In the genomic region with DNA sequence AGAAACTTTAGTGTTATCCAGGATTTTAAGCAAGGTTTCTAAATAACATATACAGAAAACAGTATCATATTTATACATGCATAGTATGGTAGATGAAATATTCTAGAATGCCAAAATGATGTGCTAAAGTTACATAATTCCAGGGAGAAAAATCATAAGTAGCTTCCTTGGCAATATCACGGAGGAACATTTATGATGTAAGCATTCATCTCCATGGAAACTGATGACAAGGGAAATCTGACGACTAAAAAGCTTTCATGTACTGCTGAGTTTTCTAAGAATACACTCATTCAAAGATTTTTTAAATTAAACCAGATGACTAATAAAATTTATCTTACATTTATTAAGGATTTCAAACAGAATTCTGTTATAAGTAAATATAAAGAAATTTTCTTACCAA, we compare ENCODE assay signal across 17 cellular contexts. TPM values are rescaled to one million over a fixed set of nuclear protein-coding genes. Genes with fewer than 3 reads are reported as not detected.
DNase-seq lines count a peak whose midpoint lies in the region; ATAC-seq and TF ChIP-seq lines count a peak whose summit lies in the region.
"Had no signal": no experiment of that assay in that cellular context is flagged by ENCODE, and none has a peak within 500 bp of the region (broad histone marks: within the 10 kb centered on the region; RNA-seq: fewer than 3 reads in every experiment).

No MANE protein-coding gene starts in this region.

- H3K4me3 ChIP-seq in endocrine pancreas (ENCODE audit: control insufficient read depth, insufficient read depth, low read length) (peak overlapping the region; percentile 47), lower lobe of right lung (no peak overlapping the region)
- H3K4me3 ChIP-seq: GM12878 had no signal

- DNase-seq in AG08395 (ENCODE audit: low spot score) (peak; percentile 2), LHCN-M2 (ENCODE audit: low read depth) (peak; percentile 7), iris pigment epithelial cell (ENCODE audit: low read depth) (peak; percentile 6), lower lobe of right lung (no peak), DMS53 treated with DMSO at 0.1 percent for 48 hours (lab: John Stamatoyannopoulos, UW; ENCODE audit: unreplicated experiment) (no peak)
- DNase-seq: BE2C, DMS79 treated with DMSO at 0.1 percent for 48 hours, GOT3, Karpas-422, NCI-H187, SHP77 treated with DMSO at 0.1 percent for 48 hours, T-cell had no signal

- no peaks in the 10 kb centered on the region for H3K9me3 ChIP-seq in endocrine pancreas (ENCODE audit: control insufficient read depth, low read length)
- H3K9me3 ChIP-seq in lower lobe of right lung = no peaks in the 10 kb centered on the region
- H3K9me3 ChIP-seq: BE2C had no signal

- H3K4me1 ChIP-seq in endocrine pancreas (ENCODE audit: control insufficient read depth, insufficient read depth, low read length) (peaks cover 4% of the 10 kb centered on the region), lower lobe of right lung (peaks cover 8% of the 10 kb centered on the region)
- H3K4me1 ChIP-seq: BE2C had no signal

- ATAC-seq in lower lobe of right lung = no peak
- no peak for ATAC-seq in GM18870 (IDR thresholded peaks at IDR 0.05; ENCODE audit: unreplicated experiment)
- ATAC-seq: GM12878, HCT116, T-cell had no signal

- H3K36me3 ChIP-seq in endocrine pancreas (ENCODE audit: control insufficient read depth, insufficient read depth, low read length) = no peaks in the 10 kb centered on the region
- peaks cover 8% of the 10 kb centered on the region for H3K36me3 ChIP-seq in lower lobe of right lung

- intact Hi-C loops in lower lobe of right lung (cut with DNase I) = no loop called here

- H3K27me3 ChIP-seq in endocrine pancreas (ENCODE audit: control insufficient read depth, insufficient read depth, low read length) (no peaks in the 10 kb centered on the region), lower lobe of right lung (ENCODE audit: low read depth) (no peaks in the 10 kb centered on the region)
- H3K27me3 ChIP-seq: BE2C had no signal

- H3K27ac ChIP-seq in lower lobe of right lung = no peak overlapping the region
- H3K27ac ChIP-seq: RWPE1 had no signal

- H3K9ac ChIP-seq in endocrine pancreas (ENCODE audit: control insufficient read depth, insufficient read depth, low read length) = no peak overlapping the region

- no peak for TF ChIP-seq CTCF in lower lobe of right lung (IDR thresholded peaks at IDR 0.05)

RNA-seq across cellular contexts. Expression of a gene that starts 4.7 kb away (rescaled TPM):
- 34.6 and 36.3 TPM in 2 replicates for total RNA-seq in LHCN-M2 (2014; rRNA removed)
- 10.7 TPM for polyA plus RNA-seq in LHCN-M2 (2012)
- total RNA-seq in lower lobe of right lung = 5.8 TPM

RNA-seq across cellular contexts. Expression of a gene that starts 29.9 kb away (rescaled TPM):
- 10.6 and 11.5 TPM in 2 replicates for total RNA-seq in LHCN-M2 (2014; rRNA removed)
- polyA plus RNA-seq in LHCN-M2 (2012) = 3.7 TPM
- total RNA-seq in lower lobe of right lung = 5.9 TPM

RNA-seq across cellular contexts. Expression of a gene that starts 30.0 kb away (rescaled TPM):
- total RNA-seq in LHCN-M2 (2014; rRNA removed) (16.8 and 19.7 TPM in 2 replicates), lower lobe of right lung (13.4 TPM)
- 5.3 TPM for polyA plus RNA-seq in LHCN-M2 (2012)

Comparison
In these comparisons a context has a peak if more than half of its experiments do, and no peak if none do; other contexts are left out.
1. DNase-seq: peak in AG08395 (single experiment), LHCN-M2 (single experiment) and iris pigment epithelial cell (single experiment); none in lower lobe of right lung (single experiment) and DMS53 treated with DMSO at 0.1 percent for 48 hours (single experiment).